ENCODE assay signal across 1 cellular context in the genomic region with DNA sequence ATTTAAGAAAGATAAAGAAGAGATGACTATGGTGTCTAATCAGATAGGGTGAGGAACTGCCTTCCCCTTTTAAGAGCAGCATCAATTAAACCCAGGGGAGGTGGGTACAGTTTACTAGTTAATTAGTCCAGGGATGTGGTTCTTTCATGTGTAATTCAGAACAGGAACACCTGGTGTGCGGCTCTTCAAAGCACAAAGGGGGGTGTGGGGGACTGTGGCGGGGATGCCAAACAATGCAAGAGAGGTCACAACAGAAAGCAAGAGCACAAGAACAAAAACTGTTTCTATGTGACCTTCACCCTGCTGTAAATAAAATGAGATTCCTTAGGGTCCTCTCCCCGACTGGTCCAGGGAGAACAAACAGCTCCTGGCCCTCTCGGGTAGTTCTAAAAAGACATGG.
TF ChIP-seq lines count a peak whose summit lies in the region.

No MANE protein-coding gene starts in this region.

TF ChIP-seq in WTC11, 78 proteins besides CTCF, POLR2A, EP300 and RAD21 (continued from another document):
- TF ChIP-seq FOXP4 (CRISPR knock-in tag; IDR thresholded peaks at IDR 0.05) (peak; percentile 19; the same call in 1 of the 2 replicates), RELA (CRISPR knock-in tag; IDR thresholded peaks at IDR 0.05; ENCODE audit: borderline replicate concordance) (no peak), CREM (CRISPR knock-in tag; IDR thresholded peaks at IDR 0.05) (no peak), CBFB (CRISPR knock-in tag; IDR thresholded peaks at IDR 0.05; ENCODE audit: low read depth) (no peak), ZNF423 (CRISPR knock-in tag; IDR thresholded peaks at IDR 0.05) (peak; percentile 36; the same call in 1 of the 2 replicates), SP1 (CRISPR knock-in tag; conservative IDR thresholded peaks at IDR 0.05) (0 out of 2 replicates have a peak, but pooled peaks have one; percentile 25), ZNF512 (CRISPR knock-in tag; IDR thresholded peaks at IDR 0.05; ENCODE audit: borderline replicate concordance) (no peak), KAT7 (CRISPR knock-in tag; IDR thresholded peaks at IDR 0.05; ENCODE audit: borderline replicate concordance) (no peak), TEAD4 (CRISPR knock-in tag; IDR thresholded peaks at IDR 0.05) (no peak), USF1 (CRISPR knock-in tag; IDR thresholded peaks at IDR 0.05) (no peak), GABPB1 (CRISPR knock-in tag; IDR thresholded peaks at IDR 0.05) (no peak), ZNF317 (CRISPR knock-in tag; IDR thresholded peaks at IDR 0.05; ENCODE audit: borderline replicate concordance, low read depth) (no peak), TEAD1 (CRISPR knock-in tag; IDR thresholded peaks at IDR 0.05) (peak; percentile 53; the same call in 1 of the 2 replicates), EMX1 (CRISPR knock-in tag; IDR thresholded peaks at IDR 0.05) (no peak)
- TF ChIP-seq, protein P1, sequence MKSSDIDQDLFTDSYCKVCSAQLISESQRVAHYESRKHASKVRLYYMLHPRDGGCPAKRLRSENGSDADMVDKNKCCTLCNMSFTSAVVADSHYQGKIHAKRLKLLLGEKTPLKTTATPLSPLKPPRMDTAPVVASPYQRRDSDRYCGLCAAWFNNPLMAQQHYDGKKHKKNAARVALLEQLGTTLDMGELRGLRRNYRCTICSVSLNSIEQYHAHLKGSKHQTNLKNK (CRISPR knock-in tag; IDR thresholded peaks at IDR 0.05), result no peak
- TF ChIP-seq, protein P2, sequence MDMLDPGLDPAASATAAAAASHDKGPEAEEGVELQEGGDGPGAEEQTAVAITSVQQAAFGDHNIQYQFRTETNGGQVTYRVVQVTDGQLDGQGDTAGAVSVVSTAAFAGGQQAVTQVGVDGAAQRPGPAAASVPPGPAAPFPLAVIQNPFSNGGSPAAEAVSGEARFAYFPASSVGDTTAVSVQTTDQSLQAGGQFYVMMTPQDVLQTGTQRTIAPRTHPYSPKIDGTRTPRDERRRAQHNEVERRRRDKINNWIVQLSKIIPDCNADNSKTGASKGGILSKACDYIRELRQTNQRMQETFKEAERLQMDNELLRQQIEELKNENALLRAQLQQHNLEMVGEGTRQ (CRISPR knock-in tag; IDR thresholded peaks at IDR 0.05), result no peak
TF ChIP-seq in WTC11: peak in this region for 4.
